In the genomic region with DNA sequence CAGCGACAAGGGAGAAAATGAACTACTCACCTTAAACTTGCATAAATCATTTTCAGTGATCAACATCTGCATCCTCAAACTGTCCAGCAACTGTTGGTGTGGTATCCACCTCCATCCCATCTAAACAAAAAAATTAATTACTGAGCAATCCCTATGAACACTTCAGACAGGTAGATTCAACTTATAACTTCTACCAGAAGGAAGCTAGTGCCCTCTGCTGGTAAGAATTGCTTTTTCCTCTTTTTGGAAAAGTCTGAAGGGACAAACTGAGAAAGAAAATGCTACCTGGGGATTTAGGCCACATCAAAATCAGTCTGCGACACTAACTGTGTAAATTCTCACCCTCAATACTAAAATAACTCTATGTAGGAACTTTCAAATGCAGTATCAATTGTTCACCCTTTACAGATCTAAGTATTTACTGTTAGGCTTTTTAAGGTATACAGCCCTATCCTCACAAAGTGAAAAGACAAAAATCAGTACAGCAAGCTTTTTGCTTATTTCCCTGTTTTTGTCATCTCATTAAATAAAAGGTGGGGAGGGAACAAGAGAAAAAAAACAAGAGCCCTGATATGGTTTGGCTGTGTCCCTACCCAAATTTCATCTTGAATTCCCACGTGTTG, we compare ENCODE assay signal across 1 cellular context.
TF ChIP-seq lines count a peak whose summit lies in the region.

No MANE protein-coding gene starts in this region.

TF ChIP-seq in HepG2, 621 proteins besides CTCF, POLR2A, EP300 and RAD21 (continued from another document):
- TF ChIP-seq ZKSCAN1 (IDR thresholded peaks at IDR 0.05; ENCODE audit: low read length) (no peak), KLF15 (CRISPR knock-in tag; IDR thresholded peaks at IDR 0.05; ENCODE audit: borderline replicate concordance) (no peak), MED8 (CRISPR knock-in tag; IDR thresholded peaks at IDR 0.05; ENCODE audit: insufficient replicate concordance) (no peak), SALL1 (CRISPR knock-in tag; IDR thresholded peaks at IDR 0.05) (no peak), TEAD3 (CRISPR knock-in tag; optimal IDR thresholded peaks at IDR 0.05; ENCODE audit: borderline replicate concordance) (peak; percentile 36), ZNF567 (CRISPR knock-in tag; IDR thresholded peaks at IDR 0.05; ENCODE audit: borderline replicate concordance) (no peak), ZFP82 (CRISPR knock-in tag; IDR thresholded peaks at IDR 0.05; ENCODE audit: borderline replicate concordance) (no peak), ZNF496 (CRISPR knock-in tag; IDR thresholded peaks at IDR 0.05; ENCODE audit: insufficient replicate concordance) (no peak), ZNF484 (CRISPR knock-in tag; IDR thresholded peaks at IDR 0.05; ENCODE audit: borderline replicate concordance, low read depth) (no peak), SMAD1 (CRISPR knock-in tag; IDR thresholded peaks at IDR 0.05; ENCODE audit: borderline replicate concordance, low read depth) (no peak), STAG1 (CRISPR knock-in tag; IDR thresholded peaks at IDR 0.05) (peak; percentile 71), LCORL (IDR thresholded peaks at IDR 0.05) (no peak), LCORL (CRISPR knock-in tag; IDR thresholded peaks at IDR 0.05) (no peak), ISX (CRISPR knock-in tag; conservative IDR thresholded peaks at IDR 0.05) (no peak), NFE2L2 (IDR thresholded peaks at IDR 0.05; ENCODE audit: low read length) (no peak), ZNF224 (CRISPR knock-in tag; IDR thresholded peaks at IDR 0.05) (no peak), ZNF674 (CRISPR knock-in tag; IDR thresholded peaks at IDR 0.05; ENCODE audit: low read depth) (no peak), ZBTB38 (CRISPR knock-in tag; IDR thresholded peaks at IDR 0.05) (no peak), ZNF225 (CRISPR knock-in tag; IDR thresholded peaks at IDR 0.05) (no peak), SCMH1 (CRISPR knock-in tag; IDR thresholded peaks at IDR 0.05; ENCODE audit: borderline replicate concordance) (no peak)
- TF ChIP-seq, protein P1, sequence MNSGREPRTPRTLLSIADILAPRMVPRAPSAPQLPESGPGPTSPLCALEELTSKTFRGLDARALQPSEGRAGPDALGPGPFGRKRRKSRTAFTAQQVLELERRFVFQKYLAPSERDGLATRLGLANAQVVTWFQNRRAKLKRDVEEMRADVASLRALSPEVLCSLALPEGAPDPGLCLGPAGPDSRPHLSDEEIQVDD (CRISPR knock-in tag; IDR thresholded peaks at IDR 0.05; ENCODE audit: borderline replicate concordance) = no peak
- TF ChIP-seq, protein P2, sequence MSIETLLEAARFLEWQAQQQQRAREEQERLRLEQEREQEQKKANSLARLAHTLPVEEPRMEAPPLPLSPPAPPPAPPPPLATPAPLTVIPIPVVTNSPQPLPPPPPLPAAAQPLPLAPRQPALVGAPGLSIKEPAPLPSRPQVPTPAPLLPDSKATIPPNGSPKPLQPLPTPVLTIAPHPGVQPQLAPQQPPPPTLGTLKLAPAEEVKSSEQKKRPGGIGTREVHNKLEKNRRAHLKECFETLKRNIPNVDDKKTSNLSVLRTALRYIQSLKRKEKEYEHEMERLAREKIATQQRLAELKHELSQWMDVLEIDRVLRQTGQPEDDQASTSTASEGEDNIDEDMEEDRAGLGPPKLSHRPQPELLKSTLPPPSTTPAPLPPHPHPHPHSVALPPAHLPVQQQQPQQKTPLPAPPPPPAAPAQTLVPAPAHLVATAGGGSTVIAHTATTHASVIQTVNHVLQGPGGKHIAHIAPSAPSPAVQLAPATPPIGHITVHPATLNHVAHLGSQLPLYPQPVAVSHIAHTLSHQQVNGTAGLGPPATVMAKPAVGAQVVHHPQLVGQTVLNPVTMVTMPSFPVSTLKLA (IDR thresholded peaks at IDR 0.05) = no peak
- TF ChIP-seq, protein P3, sequence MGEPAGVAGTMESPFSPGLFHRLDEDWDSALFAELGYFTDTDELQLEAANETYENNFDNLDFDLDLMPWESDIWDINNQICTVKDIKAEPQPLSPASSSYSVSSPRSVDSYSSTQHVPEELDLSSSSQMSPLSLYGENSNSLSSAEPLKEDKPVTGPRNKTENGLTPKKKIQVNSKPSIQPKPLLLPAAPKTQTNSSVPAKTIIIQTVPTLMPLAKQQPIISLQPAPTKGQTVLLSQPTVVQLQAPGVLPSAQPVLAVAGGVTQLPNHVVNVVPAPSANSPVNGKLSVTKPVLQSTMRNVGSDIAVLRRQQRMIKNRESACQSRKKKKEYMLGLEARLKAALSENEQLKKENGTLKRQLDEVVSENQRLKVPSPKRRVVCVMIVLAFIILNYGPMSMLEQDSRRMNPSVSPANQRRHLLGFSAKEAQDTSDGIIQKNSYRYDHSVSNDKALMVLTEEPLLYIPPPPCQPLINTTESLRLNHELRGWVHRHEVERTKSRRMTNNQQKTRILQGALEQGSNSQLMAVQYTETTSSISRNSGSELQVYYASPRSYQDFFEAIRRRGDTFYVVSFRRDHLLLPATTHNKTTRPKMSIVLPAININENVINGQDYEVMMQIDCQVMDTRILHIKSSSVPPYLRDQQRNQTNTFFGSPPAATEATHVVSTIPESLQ (CRISPR knock-in tag; conservative IDR thresholded peaks at IDR 0.05) = no peak
